ENCODE assay signal across 11 cellular contexts in the genomic region with DNA sequence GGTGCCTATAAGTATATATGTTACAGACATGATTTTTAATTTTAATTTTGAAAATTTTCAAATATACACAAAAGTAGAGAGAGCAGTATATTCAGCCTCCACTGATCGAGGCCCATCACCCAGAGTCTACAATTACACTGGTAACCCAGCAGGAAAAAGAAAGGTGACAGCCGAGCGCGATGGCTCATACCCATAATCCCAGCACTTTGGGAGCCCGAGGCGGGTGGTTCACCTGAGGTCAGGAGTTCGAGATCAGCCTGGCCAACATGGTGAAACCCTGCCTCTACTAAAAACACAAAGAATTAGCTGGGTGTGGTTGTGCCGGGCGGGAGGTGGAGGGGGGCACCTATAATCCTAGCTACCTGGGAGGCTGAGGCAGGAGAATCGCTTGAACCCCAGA. TPM values are rescaled to one million over a fixed set of nuclear protein-coding genes. Genes with fewer than 3 reads are reported as not detected.
A peak's percentile ranks its signal among the peaks of the same experiment; 100 is the strongest.
DNase-seq lines count a peak whose midpoint lies in the region; ATAC-seq and TF ChIP-seq lines count a peak whose summit lies in the region.
"Had no signal": no experiment of that assay in that cellular context is flagged by ENCODE, and none has a peak within 500 bp of the region (broad histone marks: within the 10 kb centered on the region; RNA-seq: fewer than 3 reads in every experiment).

No MANE protein-coding gene starts in this region.

- no peaks in the 10 kb centered on the region for H3K27me3 Mint-ChIP-seq in CD8-positive, alpha-beta memory T cell
- H3K27me3 Mint-ChIP-seq in neural crest cell (ENCODE audit: low read depth), result no peaks in the 10 kb centered on the region

- H3F3A ChIP-seq in Loucy (ENCODE audit: low read depth), result 0 out of 2 replicates have a peak, but pooled peaks cover 2% of the 10 kb centered on the region

- peak overlapping the region; percentile 82 for H3K9ac ChIP-seq in Loucy (ENCODE audit: low read depth, low read length, poor library complexity, severe bottlenecking)

- ATAC-seq in GM21528 (IDR thresholded peaks at IDR 0.05; ENCODE audit: low FRiP score, unreplicated experiment), result no peak
- ATAC-seq in HG02763 (IDR thresholded peaks at IDR 0.05; ENCODE audit: unreplicated experiment), result no peak

- H3K4me2 ChIP-seq in Loucy (ENCODE audit: low read depth, low read length, poor library complexity, severe bottlenecking), result peak overlapping the region; percentile 90

- peaks cover 37% of the 10 kb centered on the region for H3K79me2 ChIP-seq in Loucy (ENCODE audit: insufficient read depth, low read length)

- H3K4me3 ChIP-seq in CD8-positive, alpha-beta memory T cell (ENCODE audit: low read length), result no peak overlapping the region
- peak overlapping the region; percentile 76 for H3K4me3 ChIP-seq in Loucy (ENCODE audit: low read length, poor library complexity, severe bottlenecking)
- peak overlapping the region in 36 of 59 donors; percentile 69 to 98 (median 88) for H3K4me3 ChIP-seq in dorsolateral prefrontal cortex

- H3K27ac ChIP-seq in CD8-positive, alpha-beta memory T cell (ENCODE audit: low read depth, low read length), result no peak overlapping the region
- peak overlapping the region in 5 of 59 donors; percentile 92 to 97 (median 95) for H3K27ac ChIP-seq in dorsolateral prefrontal cortex

- DNase-seq in CD8-positive, alpha-beta memory T cell, result no peak
- DNase-seq in dorsolateral prefrontal cortex (no peak), neural crest cell (ENCODE audit: low read depth, low spot score) (no peak), NCI-H510A treated with DMSO at 0.1 percent for 48 hours (lab: John Stamatoyannopoulos, UW) (no peak), iPS-NIHi11 (ENCODE audit: low spot score) (no peak)
- DNase-seq: foreskin melanocyte, MV-4-11, NCI-H748 treated with DMSO at 0.1 percent for 48 hours had no signal

- no peaks in the 10 kb centered on the region for H3K27me3 ChIP-seq in CD8-positive, alpha-beta memory T cell (ENCODE audit: insufficient read depth, low read length, poor library complexity, severe bottlenecking)
- H3K27me3 ChIP-seq in Loucy (ENCODE audit: insufficient read depth, low read length, poor library complexity, severe bottlenecking) (no peaks in the 10 kb centered on the region), dorsolateral prefrontal cortex (no peaks in the 10 kb centered on the region)

- H3K36me3 ChIP-seq in CD8-positive, alpha-beta memory T cell (ENCODE audit: insufficient read depth, low read length), result peaks cover 19% of the 10 kb centered on the region
- no peaks in the 10 kb centered on the region for H3K36me3 ChIP-seq in Loucy (ENCODE audit: insufficient read depth, low read length)

- intact Hi-C loops in dorsolateral prefrontal cortex (cut with DNase I), result loop anchor here in 1 of 2 donors (10.0 kb wide), 1 partner anchor 143 kb away; no protein-coding TSS in a partner anchor

- peak overlapping the region in 4 of 8 donors; percentile 22 to 99 (median 48) for H3K27ac Mint-ChIP-seq in CD8-positive, alpha-beta memory T cell
- no peak overlapping the region for H3K27ac Mint-ChIP-seq in neural crest cell (ENCODE audit: unreplicated experiment)

- H2AFZ ChIP-seq in Loucy (ENCODE audit: low read length), result no peak overlapping the region

- CTCF ChIA-PET in CD8-positive, alpha-beta memory T cell (lab: Charles Lee), result no interaction called here

- no peaks in the 10 kb centered on the region for H3K9me3 ChIP-seq in CD8-positive, alpha-beta memory T cell (ENCODE audit: low read length)
- H3K9me3 ChIP-seq in Loucy (ENCODE audit: insufficient read depth, low read depth, low read length), result no peaks in the 10 kb centered on the region

- peak overlapping the region in 5 of 7 donors; percentile 85 to 99 (median 99) for H3K4me3 Mint-ChIP-seq in CD8-positive, alpha-beta memory T cell
- peak overlapping the region; percentile 91 for H3K4me3 Mint-ChIP-seq in neural crest cell

- H3K9me2 ChIP-seq in Loucy (replicated peaks; ENCODE audit: low read depth, low read length), result no peaks in the 10 kb centered on the region

- peaks cover 35 to 52% (median 51%) of the 10 kb centered on the region in 3 donors for H3K4me1 Mint-ChIP-seq in CD8-positive, alpha-beta memory T cell
- H3K4me1 Mint-ChIP-seq in neural crest cell, result peaks cover 41% of the 10 kb centered on the region

- POLR2A ChIA-PET in CD8-positive, alpha-beta memory T cell (lab: Charles Lee), result no interaction called here

- peaks cover 7 to 42% (median 8%) of the 10 kb centered on the region in 3 donors for H3K36me3 Mint-ChIP-seq in CD8-positive, alpha-beta memory T cell
- H3K36me3 Mint-ChIP-seq in neural crest cell (ENCODE audit: low read depth), result peaks cover 26% of the 10 kb centered on the region

- peaks cover 28% of the 10 kb centered on the region for H4K20me1 ChIP-seq in Loucy (ENCODE audit: insufficient read depth, low read length, poor library complexity, severe bottlenecking)

- TF ChIP-seq CTCF in Loucy (conservative IDR thresholded peaks at IDR 0.05; ENCODE audit: low read length) (no peak), dorsolateral prefrontal cortex (IDR thresholded peaks at IDR 0.05 in 54 of 56, conservative IDR thresholded peaks at IDR 0.05 in 2 of 56; ENCODE audit: low read depth in 1 of 56, partially characterized antibody in 56 of 56) (no peak), neural crest cell (conservative IDR thresholded peaks at IDR 0.05) (no peak)

- H3K9me3 Mint-ChIP-seq in CD8-positive, alpha-beta memory T cell, result no peaks in the 10 kb centered on the region
- no peaks in the 10 kb centered on the region for H3K9me3 Mint-ChIP-seq in neural crest cell

- H3K4me1 ChIP-seq in CD8-positive, alpha-beta memory T cell (ENCODE audit: insufficient read depth, low read length), result peaks cover 32% of the 10 kb centered on the region
- H3K4me1 ChIP-seq in Loucy (ENCODE audit: insufficient read depth, low read length, poor library complexity, severe bottlenecking), result peaks cover 40% of the 10 kb centered on the region

RNA-seq across cellular contexts. Expression of gene YBEY, which starts 1.4 kb away (rescaled TPM):
- total RNA-seq in CD8-positive, alpha-beta memory T cell, result 10 to 100 TPM; 16.7 to 18.6 TPM
- 21.0 TPM for polyA plus RNA-seq in CD8-positive, alpha-beta memory T cell
- 10 to 100 TPM in 107 of 120 experiments, 1 to 10 TPM in 13; 4.9 to 22.3 (median 13.5) TPM for total RNA-seq in dorsolateral prefrontal cortex
- total RNA-seq in neural crest cell, result 23.0 and 23.1 TPM in 2 replicates

RNA-seq across cellular contexts. Expression of gene MCM3AP, which starts 2.1 kb away (rescaled TPM):
- 100 to 1,000 TPM; 131 to 133 TPM for total RNA-seq in CD8-positive, alpha-beta memory T cell
- 56.7 TPM for polyA plus RNA-seq in CD8-positive, alpha-beta memory T cell
- total RNA-seq in dorsolateral prefrontal cortex, result 100 to 1,000 TPM in 83 of 120 experiments, 10 to 100 TPM in 37; 83.5 to 136 (median 104) TPM
- 142 and 153 TPM in 2 replicates for total RNA-seq in neural crest cell

RNA-seq across cellular contexts. Expression of gene C21orf58, which starts 36.1 kb away (rescaled TPM):
- 10 to 100 TPM; 13.4 to 14.5 TPM for total RNA-seq in CD8-positive, alpha-beta memory T cell
- polyA plus RNA-seq in CD8-positive, alpha-beta memory T cell, result 0.62 TPM
- total RNA-seq in dorsolateral prefrontal cortex, result 10 to 100 TPM in 1 of 120 experiments, 1 to 10 TPM in 119; 2.4 to 11.8 (median 5.4) TPM
- 61.0 and 61.5 TPM in 2 replicates for total RNA-seq in neural crest cell

RNA-seq across cellular contexts. Expression of gene PCNT, which starts 36.4 kb away (rescaled TPM):
- total RNA-seq in CD8-positive, alpha-beta memory T cell, result 10 to 100 TPM; 54.8 to 60.1 TPM
- polyA plus RNA-seq in CD8-positive, alpha-beta memory T cell, result 27.1 TPM
- 100 to 1,000 TPM in 14 of 120 experiments, 10 to 100 TPM in 106; 48.0 to 125 (median 79.1) TPM for total RNA-seq in dorsolateral prefrontal cortex
- total RNA-seq in neural crest cell, result 54.8 and 60.4 TPM in 2 replicates

RNA-seq across cellular contexts. Expression of gene LSS, which starts 59.0 kb away (rescaled TPM):
- 10 to 100 TPM; 19.6 to 20.4 TPM for total RNA-seq in CD8-positive, alpha-beta memory T cell
- polyA plus RNA-seq in CD8-positive, alpha-beta memory T cell, result 16.1 TPM
- 100 to 1,000 TPM in 93 of 120 experiments, 10 to 100 TPM in 27; 61.5 to 278 (median 121) TPM for total RNA-seq in dorsolateral prefrontal cortex
- total RNA-seq in neural crest cell, result 218 and 225 TPM in 2 replicates
